8 cellular contexts compared by ENCODE assay signal in genomic region chr12:9760699-9761406, GRCh38. TPM values are rescaled to one million over a fixed set of nuclear protein-coding genes. Genes with fewer than 3 reads are reported as not detected.
A peak's percentile ranks its signal among the peaks of the same experiment; 100 is the strongest.
DNase-seq lines count a peak whose midpoint lies in the region; ATAC-seq and TF ChIP-seq lines count a peak whose summit lies in the region.

TSS of gene CD69 (minus strand) at chr12:9760901. CDS start at chr12:9760820, 81 bp downstream.

- no peak within 1 kb of the TSS for H3K4me3 ChIP-seq in neuronal stem cell (ENCODE audit: low read length in 2 of 2)

- H2AFZ ChIP-seq in neuronal stem cell (ENCODE audit: low read length), result peak within 1 kb of the TSS; percentile 73

- H3K27me3 Mint-ChIP-seq in activated naive CD4-positive, alpha-beta T cell treated with anti-CD3 and anti-CD28 coated beads for 36 hours (ENCODE audit: low read depth), result no peaks in the 10 kb centered on the region

- no peak within 1 kb of the TSS for H3K14ac ChIP-seq in neuronal stem cell (ENCODE audit: low read length)

- TF ChIP-seq CTCF in GM10266 (IDR thresholded peaks at IDR 0.05; ENCODE audit: control insufficient read depth, insufficient read depth, low read depth, missing control alignments), result no peak
- no peak for TF ChIP-seq CTCF in RWPE1 (conservative IDR thresholded peaks at IDR 0.05; ENCODE audit: low read depth)

- intact Hi-C loops in activated naive CD4-positive, alpha-beta T cell treated with anti-CD3 and anti-CD28 coated beads for 36 hours (cut with micrococcal nuclease), result loop anchor here (1.0 to 2.0 kb wide), 5 partner anchors 10 to 110 kb away; partner anchors contain the start of gene CLEC2D

- no peak within 1 kb of the TSS for H2BK120ac ChIP-seq in neuronal stem cell (ENCODE audit: low read depth, low read length)

- CTCF ChIA-PET in activated naive CD4-positive, alpha-beta T cell treated with anti-CD3 and anti-CD28 coated beads for 36 hours (lab: Charles Lee), result interaction anchor here (0.7 to 19.4 kb wide), 11 partner anchors 10 to 113 kb away, joined by 3 to 537 read pairs (median 4); partner anchors contain the start of gene CLEC2D
- CTCF ChIA-PET in RWPE1 (lab: Yijun Ruan, JAX), result interaction anchor here (2.6 kb wide), 1 partner anchor 10 kb away, joined by 11 read pairs; no protein-coding TSS in a partner anchor

- peak; percentile 39 for ATAC-seq in HG02623 (IDR thresholded peaks at IDR 0.05; ENCODE audit: unreplicated experiment)

- WGBS in neuronal stem cell (ENCODE audit: extremely low coverage in 2 of 2, insufficient read length in 2 of 2, insufficient replicate concordance in 1 of 2), 2 donors, result no CpG with 5 or more reads among the region's 6 CpGs

- H3K4me1 Mint-ChIP-seq in activated naive CD4-positive, alpha-beta T cell treated with anti-CD3 and anti-CD28 coated beads for 36 hours (ENCODE audit: low read depth), result peaks cover 36% of the 10 kb centered on the region

- H3K9me3 ChIP-seq in neuronal stem cell (replicated peaks in 1 of 2; ENCODE audit: control insufficient read depth in 2 of 2, insufficient read depth in 1 of 2, low read depth in 1 of 2, low read length in 2 of 2), result no peaks in the 10 kb centered on the region

- no peak within 1 kb of the TSS for H4K8ac ChIP-seq in neuronal stem cell (ENCODE audit: low read depth, low read length)

- H4K91ac ChIP-seq in neuronal stem cell (ENCODE audit: low read depth, low read length, poor library complexity), result no peak within 1 kb of the TSS

- H3K4me1 ChIP-seq in neuronal stem cell (ENCODE audit: control insufficient read depth in 2 of 2, insufficient read depth in 1 of 2, low read depth in 1 of 2, low read length in 2 of 2), result peaks cover 3 to 6% of the 10 kb centered on the region in 2 donors

- H2BK12ac ChIP-seq in neuronal stem cell (ENCODE audit: low read length), result no peak within 1 kb of the TSS

- no peak within 1 kb of the TSS for H3K9ac ChIP-seq in neuronal stem cell (ENCODE audit: low read depth, low read length, poor library complexity)

- peaks cover 0 to 3% (median 0%) of the 10 kb centered on the region in 3 experiments for H3K27me3 ChIP-seq in neuronal stem cell (ENCODE audit: control insufficient read depth in 3 of 3, insufficient read depth in 3 of 3, low read depth in 1 of 3, low read length in 3 of 3)

- no peak within 1 kb of the TSS for H3K23ac ChIP-seq in neuronal stem cell (ENCODE audit: low read depth, low read length, poor library complexity)

- no peaks in the 10 kb centered on the region for H3K79me1 ChIP-seq in neuronal stem cell (ENCODE audit: low read depth, low read length)

- H3K27ac Mint-ChIP-seq in activated naive CD4-positive, alpha-beta T cell treated with anti-CD3 and anti-CD28 coated beads for 36 hours, result peak within 1 kb of the TSS; percentile 99

- peak within 1 kb of the TSS; percentile 95 for H3K4me3 Mint-ChIP-seq in activated naive CD4-positive, alpha-beta T cell treated with anti-CD3 and anti-CD28 coated beads for 36 hours

- DNase-seq in GM10266 (ENCODE audit: extremely low spot score) (peak; percentile 44), neuronal stem cell (ENCODE audit: low spot score) (no peak), NCI-H1048 (lab: John Stamatoyannopoulos, UW) (no peak), RWPE1 (ENCODE audit: low spot score) (no peak), NCI-H2227 (lab: John Stamatoyannopoulos, UW; ENCODE audit: unreplicated experiment) (no peak)
- peak; percentile 88 for DNase-seq in activated naive CD4-positive, alpha-beta T cell treated with anti-CD3 and anti-CD28 coated beads for 36 hours

- peak; percentile 68 for TF ChIP-seq POLR2A in Raji (IDR thresholded peaks at IDR 0.05; ENCODE audit: insufficient read depth, low read depth, low read length)

- no peak within 1 kb of the TSS for H3K4ac ChIP-seq in neuronal stem cell (ENCODE audit: low read length)

- no peak within 1 kb of the TSS for H3K27ac ChIP-seq in neuronal stem cell (replicated peaks; ENCODE audit: low read length)
- H3K27ac ChIP-seq in RWPE1, result no peak within 1 kb of the TSS

- H3K36me3 ChIP-seq in neuronal stem cell (replicated peaks in 1 of 2; ENCODE audit: control insufficient read depth in 2 of 2, insufficient read depth in 2 of 2, low read length in 2 of 2), result no peaks in the 10 kb centered on the region

- peaks cover 7% of the 10 kb centered on the region for H3K9me3 Mint-ChIP-seq in activated naive CD4-positive, alpha-beta T cell treated with anti-CD3 and anti-CD28 coated beads for 36 hours

- H3K18ac ChIP-seq in neuronal stem cell (ENCODE audit: low read length), result no peak within 1 kb of the TSS

- POLR2A ChIA-PET in RWPE1 (lab: Yijun Ruan, JAX; ENCODE audit: low non-redundant PET), result interaction anchor here (0.6 kb wide), 1 partner anchor 113 kb away, joined by 3 read pairs; no protein-coding TSS in a partner anchor

- H2BK15ac ChIP-seq in neuronal stem cell (ENCODE audit: low read length), result no peak within 1 kb of the TSS

- no peak within 1 kb of the TSS for H3K4me2 ChIP-seq in neuronal stem cell (ENCODE audit: insufficient read depth, low read length, poor library complexity, severe bottlenecking)

- H2BK5ac ChIP-seq in neuronal stem cell (ENCODE audit: low read length), result no peak within 1 kb of the TSS

- H3K36me3 Mint-ChIP-seq in activated naive CD4-positive, alpha-beta T cell treated with anti-CD3 and anti-CD28 coated beads for 36 hours (ENCODE audit: low read depth), result peaks cover 51% of the 10 kb centered on the region

- no peak within 1 kb of the TSS for H2AK5ac ChIP-seq in neuronal stem cell (ENCODE audit: low read depth, low read length)

RNA-seq across cellular contexts. Expression of gene CD69, which starts in this region (rescaled TPM):
- 100 to 1,000 TPM; 150 to 153 TPM for total RNA-seq in activated naive CD4-positive, alpha-beta T cell treated with anti-CD3 and anti-CD28 coated beads for 36 hours
- not detected for polyA plus RNA-seq in neuronal stem cell (2013, experiment 1 of 2)
- polyA plus RNA-seq in neuronal stem cell (2013, experiment 2 of 2), result not detected

Comparison
In these comparisons a context has a peak if more than half of its experiments do, and no peak if none do; other contexts are left out.
1. DNase-seq: peak in GM10266 (single experiment) and activated naive CD4-positive, alpha-beta T cell treated with anti-CD3 and anti-CD28 coated beads for 36 hours (single experiment); none in neuronal stem cell (single experiment), NCI-H1048 (single experiment), RWPE1 (single experiment) and NCI-H2227 (single experiment).